Comparison of ENCODE assay signal across 9 cellular contexts in genomic region chr5:140182803-140183367, GRCh38. TPM values are rescaled to one million over a fixed set of nuclear protein-coding genes. Genes with fewer than 3 reads are reported as not detected.
A peak's percentile ranks its signal among the peaks of the same experiment; 100 is the strongest.
DNase-seq lines count a peak whose midpoint lies in the region; ATAC-seq, FAIRE-seq and TF ChIP-seq lines count a peak whose summit lies in the region.
"Had no signal": no experiment of that assay in that cellular context is flagged by ENCODE, and none has a peak within 500 bp of the region (broad histone marks: within the 10 kb centered on the region; RNA-seq: fewer than 3 reads in every experiment).

No MANE protein-coding gene starts in this region.

- no peak overlapping the region for H3K4me3 Mint-ChIP-seq in astrocyte (ENCODE audit: unreplicated experiment)
- H3K4me3 Mint-ChIP-seq: naive B cell had no signal

- H3K79me2 ChIP-seq in astrocyte (ENCODE audit: insufficient read depth, low read length), result no peaks in the 10 kb centered on the region

- H3K36me3 Mint-ChIP-seq in astrocyte (ENCODE audit: low read depth, unreplicated experiment), result peaks cover 1% of the 10 kb centered on the region
- H3K36me3 Mint-ChIP-seq: naive B cell had no signal

- H3K36me3 ChIP-seq in astrocyte (ENCODE audit: insufficient read depth, low read length), result no peaks in the 10 kb centered on the region
- no peaks in the 10 kb centered on the region for H3K36me3 ChIP-seq in right atrium auricular region

- H3K27me3 ChIP-seq in astrocyte (ENCODE audit: insufficient read depth, low read length) (no peaks in the 10 kb centered on the region), right atrium auricular region (no peaks in the 10 kb centered on the region)

- no peak overlapping the region for H3K9ac ChIP-seq in astrocyte (ENCODE audit: low read length)

- TF ChIP-seq POLR2A in H54 (IDR thresholded peaks at IDR 0.05; ENCODE audit: low read depth, low read length), result no peak
- TF ChIP-seq POLR2A in GM12891 (IDR thresholded peaks at IDR 0.05; ENCODE audit: low read depth, low read length), result no peak

- no peak for ATAC-seq in HG02623 (IDR thresholded peaks at IDR 0.05; ENCODE audit: unreplicated experiment)

- no peaks in the 10 kb centered on the region for H4K20me1 ChIP-seq in astrocyte (ENCODE audit: insufficient read depth, low read length)

- H2AFZ ChIP-seq in astrocyte (ENCODE audit: low read depth, low read length), result peak overlapping the region; percentile 51

- DNase-seq in H54 (ENCODE audit: insufficient read length, low spot score) (peak; percentile 47), astrocyte (ENCODE audit: low read depth) (peak; percentile 38), right atrium auricular region (ENCODE audit: low spot score) (no peak), GM20000 (ENCODE audit: low spot score) (no peak), KBM-7 (no peak), GM12891 (ENCODE audit: insufficient read length, low spot score) (no peak)
- DNase-seq: naive B cell had no signal

- FAIRE-seq in H54 (lab: Jason Lieb, UNC), result peak; percentile 84
- FAIRE-seq in astrocyte (lab: Jason Lieb, UNC), result no peak
- no peak for FAIRE-seq in GM12891 (lab: Jason Lieb, UNC)

- H3K4me1 Mint-ChIP-seq in astrocyte (ENCODE audit: low read depth, unreplicated experiment), result peaks cover 12% of the 10 kb centered on the region
- H3K4me1 Mint-ChIP-seq: naive B cell had no signal

- H3K27ac Mint-ChIP-seq in astrocyte (ENCODE audit: unreplicated experiment), result peak overlapping the region; percentile 9
- H3K27ac Mint-ChIP-seq: naive B cell had no signal

- H3K4me3 ChIP-seq in astrocyte (ENCODE audit: insufficient read depth, low read depth, low read length) (no peak overlapping the region), right atrium auricular region (no peak overlapping the region), skin epidermis (no peak overlapping the region)

- in situ Hi-C loops in KBM-7 (cut with MboI; ENCODE audit: low pct_unique_long_range_greater_than_20kb, low sequenced_read_pairs), result no loop called here

- H3K9me3 ChIP-seq in astrocyte (ENCODE audit: insufficient read depth, low read depth, low read length), result no peaks in the 10 kb centered on the region
- no peaks in the 10 kb centered on the region for H3K9me3 ChIP-seq in right atrium auricular region

- H3K4me1 ChIP-seq in astrocyte (ENCODE audit: insufficient read depth, low read length) (peaks cover 8% of the 10 kb centered on the region), right atrium auricular region (peaks cover 0 to 62% of the 10 kb centered on the region in 2 donors)

- H3K4me2 ChIP-seq in astrocyte (ENCODE audit: low read length), result peak overlapping the region; percentile 43

- TF ChIP-seq CTCF in astrocyte (IDR thresholded peaks at IDR 0.05; ENCODE audit: insufficient read depth, low read depth, low read length) (no peak), right atrium auricular region (IDR thresholded peaks at IDR 0.05) (no peak), GM20000 (IDR thresholded peaks at IDR 0.05; ENCODE audit: extremely low read depth, missing control alignments) (no peak)

- H3K27me3 Mint-ChIP-seq in astrocyte (ENCODE audit: low read depth, unreplicated experiment), result no peaks in the 10 kb centered on the region

- H3K27ac ChIP-seq in astrocyte (ENCODE audit: low read depth, low read length) (no peak overlapping the region), right atrium auricular region (peak overlapping the region; percentile 78 to 82), skin epidermis (peak overlapping the region in 15 of 21 experiments; percentile 18 to 76 (median 52))

- peaks cover 1% of the 10 kb centered on the region for H3K9me3 Mint-ChIP-seq in astrocyte (ENCODE audit: unreplicated experiment)
- H3K9me3 Mint-ChIP-seq: naive B cell had no signal

TF ChIP-seq in GM12891, 5 proteins besides CTCF, POLR2A, EP300 and RAD21:
- no peak for TF ChIP-seq POU2F2 (IDR thresholded peaks at IDR 0.05; ENCODE audit: low read depth, low read length)
- TF ChIP-seq TAF1 (IDR thresholded peaks at IDR 0.05; ENCODE audit: low read depth, low read length), result no peak
- TF ChIP-seq SPI1 (IDR thresholded peaks at IDR 0.05; ENCODE audit: low read depth, low read length), result no peak
- TF ChIP-seq PAX5 (IDR thresholded peaks at IDR 0.05; ENCODE audit: insufficient read depth, low read length, severe bottlenecking), result no peak
- no peak for TF ChIP-seq POLR2AphosphoS5 (IDR thresholded peaks at IDR 0.05; ENCODE audit: low read depth, low read length)
TF ChIP-seq in GM12891: peak in this region for 0.

RNA-seq across cellular contexts. Expression of gene CYSTM1, which starts 7.9 kb away (rescaled TPM):
- total RNA-seq in astrocyte, result 35.2 and 46.3 TPM in 2 replicates
- total RNA-seq in right atrium auricular region, result 100 to 1,000 TPM in 1 of 2 donors, 10 to 100 TPM in 1; 89.8 to 143 TPM
- polyA plus RNA-seq in GM12891 (2012; ENCODE audit: low read depth, missing spikeins), result 37.2 TPM

RNA-seq across cellular contexts. Expression of gene IGIP, which starts 57.1 kb away (rescaled TPM):
- total RNA-seq in astrocyte, result 2.4 and 2.6 TPM in 2 replicates
- total RNA-seq in right atrium auricular region, result 10 to 100 TPM; 13.7 to 13.8 TPM
- polyA plus RNA-seq in GM12891 (2012; ENCODE audit: low read depth, missing spikeins), result 0.82 TPM

Comparison
In these comparisons a context has a peak if more than half of its experiments do, and no peak if none do; other contexts are left out.
1. DNase-seq: peak in H54 (single experiment) and astrocyte (single experiment); none in right atrium auricular region (single experiment), GM20000 (single experiment), KBM-7 (single experiment) and GM12891 (single experiment).